19 cellular contexts compared by ENCODE assay signal in the genomic region with DNA sequence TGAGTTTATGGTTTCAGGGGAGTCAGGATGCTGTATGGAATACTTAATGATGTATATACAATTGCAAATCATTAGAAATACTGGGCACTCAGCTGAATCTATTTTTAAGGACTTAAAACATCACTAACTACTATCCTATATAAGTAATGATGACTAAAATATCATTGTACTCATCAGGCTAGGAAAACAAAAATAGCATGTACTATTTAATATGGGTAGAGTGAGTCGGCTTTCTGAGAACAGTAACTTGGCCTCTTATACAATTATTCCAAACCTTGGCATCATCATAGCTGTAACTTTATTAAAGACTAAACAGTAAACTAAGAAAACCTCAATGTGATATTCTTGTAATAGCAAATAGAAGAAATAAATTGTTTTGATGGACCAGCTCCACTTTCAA.
"Had no signal": no experiment of that assay in that cellular context is flagged by ENCODE, and none has a peak within 500 bp of the region (broad histone marks: within the 10 kb centered on the region; RNA-seq: fewer than 3 reads in every experiment).

No MANE protein-coding gene starts in this region.

- H3K27ac ChIP-seq: coronary artery, gastroesophageal sphincter, right atrium auricular region, transverse colon had no signal

- H3K36me3 Mint-ChIP-seq: natural killer cell had no signal

- DNase-seq: cerebellar nuclear complex; effector CD4-positive, alpha-beta T cell; endodermal cell; glutamatergic neuron; islet precursor cell; mammary epithelial cell; natural killer cell; posterior cingulate gyrus; stimulated activated CD4-positive, alpha-beta T cell treated with anti-CD3 and anti-CD28 coated beads, Interleukin-4, amount 100 ng/mL, for 24 hours; stimulated activated naive B cell treated with anti-CD40 and anti-IgM and Interleukin-4, amounts not matched to agents 10 μg/mL and 1 μg/mL and 100 μg/mL, for 72 hours; stimulated activated naive CD8-positive, alpha-beta T cell treated with anti-CD3 and anti-CD28 coated beads, Interleukin-15, amount 100 ng/mL, for 72 hours; substantia nigra; transverse colon had no signal

- H3K4me3 Mint-ChIP-seq: endodermal cell; neural crest cell; stimulated activated naive B cell treated with anti-CD40 and anti-IgM and Interleukin-4, amounts not matched to agents 10 μg/mL and 1 μg/mL and 100 μg/mL, for 72 hours; stimulated activated naive CD8-positive, alpha-beta T cell treated with anti-CD3 and anti-CD28 coated beads, Interleukin-15, amount 100 ng/mL, for 72 hours had no signal

- H3K27me3 ChIP-seq: gastroesophageal sphincter, right atrium auricular region, transverse colon had no signal

- ATAC-seq: gastroesophageal sphincter; left lobe of liver; natural killer cell; stimulated activated naive B cell treated with anti-CD40 and anti-IgM and Interleukin-4, amounts not matched to agents 10 μg/mL and 1 μg/mL and 100 μg/mL, for 72 hours; stimulated activated naive CD8-positive, alpha-beta T cell treated with anti-CD3 and anti-CD28 coated beads, Interleukin-15, amount 100 ng/mL, for 72 hours had no signal

- H3K4me3 ChIP-seq: coronary artery, gastroesophageal sphincter, right atrium auricular region, thoracic aorta, transverse colon had no signal

- H3K36me3 ChIP-seq: gastroesophageal sphincter, right atrium auricular region, thoracic aorta, transverse colon had no signal

- H3K27ac Mint-ChIP-seq: endodermal cell; natural killer cell; stimulated activated naive B cell treated with anti-CD40 and anti-IgM and Interleukin-4, amounts not matched to agents 10 μg/mL and 1 μg/mL and 100 μg/mL, for 72 hours had no signal

- H3K27me3 Mint-ChIP-seq: stimulated activated naive B cell treated with anti-CD40 and anti-IgM and Interleukin-4, amounts not matched to agents 10 μg/mL and 1 μg/mL and 100 μg/mL, for 72 hours; stimulated activated naive CD8-positive, alpha-beta T cell treated with anti-CD3 and anti-CD28 coated beads, Interleukin-15, amount 100 ng/mL, for 72 hours had no signal

- H3K4me1 ChIP-seq: gastroesophageal sphincter, right atrium auricular region, transverse colon had no signal

- H3K9me3 ChIP-seq: gastroesophageal sphincter, right atrium auricular region, thoracic aorta, transverse colon had no signal

- H3K9me3 Mint-ChIP-seq: endodermal cell; natural killer cell; neural crest cell; stimulated activated naive B cell treated with anti-CD40 and anti-IgM and Interleukin-4, amounts not matched to agents 10 μg/mL and 1 μg/mL and 100 μg/mL, for 72 hours had no signal

- H3K4me1 Mint-ChIP-seq: neural crest cell; stimulated activated naive B cell treated with anti-CD40 and anti-IgM and Interleukin-4, amounts not matched to agents 10 μg/mL and 1 μg/mL and 100 μg/mL, for 72 hours; stimulated activated naive CD8-positive, alpha-beta T cell treated with anti-CD3 and anti-CD28 coated beads, Interleukin-15, amount 100 ng/mL, for 72 hours had no signal
